In genomic region chr1:51902456-51902855, GRCh38 we compare ENCODE assay signal across 28 cellular contexts.
"Had no signal": no experiment of that assay in that cellular context is flagged by ENCODE, and none has a peak within 500 bp of the region (broad histone marks: within the 10 kb centered on the region; RNA-seq: fewer than 3 reads in every experiment).

No MANE protein-coding gene starts in this region.

- H3K36me3 ChIP-seq: stomach, suprapubic skin, thoracic aorta, thyroid gland, tibial artery, tibial nerve, transverse colon, upper lobe of left lung, upper lobe of right lung, uterus had no signal

- H3K27ac Mint-ChIP-seq: stimulated activated effector memory CD8-positive, alpha-beta T cell treated with anti-CD3 and anti-CD28 coated beads, Interleukin-12 subunit alpha, Interleukin-12 subunit beta, amount 100 ng/mL, for 72 hours; stimulated activated memory B cell treated with anti-CD40 and anti-IgM and Interleukin-4, amounts not matched to agents 10 μg/mL and 1 μg/mL and 100 μg/mL, for 72 hours; stimulated activated naive B cell treated with anti-CD40 and anti-IgM and Interleukin-4, amounts not matched to agents 10 μg/mL and 1 μg/mL and 100 μg/mL, for 72 hours; stimulated activated naive CD8-positive, alpha-beta T cell treated with anti-CD3 and anti-CD28 coated beads, Interleukin-15, amount 100 ng/mL, for 72 hours; stimulated activated naive CD8-positive, alpha-beta T cell treated with anti-CD3 and anti-CD28 coated beads, Interleukin-15, Interleukin-2, amounts not matched to agents 100 ng/mL and 50 ng/mL, for 24 hours; type B pancreatic cell had no signal

- DNase-seq: stimulated activated CD4-positive, alpha-beta T cell treated with anti-CD3 and anti-CD28 coated beads, Interleukin-2, amount 100 ng/mL, for 24 hours; stimulated activated CD4-positive, alpha-beta T cell treated with anti-CD3 and anti-CD28 coated beads, Interleukin-2, amount 100 ng/mL, for 48 hours; stimulated activated CD4-positive, alpha-beta T cell treated with anti-CD3 and anti-CD28 coated beads, Interleukin-4, amount 100 ng/mL, for 1 hour; stimulated activated CD4-positive, alpha-beta T cell treated with anti-CD3 and anti-CD28 coated beads, Interleukin-4, amount 100 ng/mL, for 24 hours; stimulated activated CD4-positive, alpha-beta T cell treated with anti-CD3 and anti-CD28 coated beads, Interleukin-4, amount 100 ng/mL, for 4 hours; stimulated activated CD8-positive, alpha-beta memory T cell treated with anti-CD3 and anti-CD28 coated beads, Interleukin-4, amount 100 ng/mL, for 48 hours; stimulated activated naive B cell treated with anti-CD40 and anti-IgM and Interleukin-4, amounts not matched to agents 10 μg/mL and 1 μg/mL and 100 μg/mL, for 72 hours; stimulated activated naive CD4-positive, alpha-beta T cell; stimulated activated naive CD4-positive, alpha-beta T cell treated with Interleukin-2 at 50 U/mL for 16 hours; stimulated activated naive CD8-positive, alpha-beta T cell treated with anti-CD3 and anti-CD28 coated beads, Interleukin-15, amount 100 ng/mL, for 72 hours; stimulated activated naive CD8-positive, alpha-beta T cell treated with anti-CD3 and anti-CD28 coated beads, Interleukin-15, Interleukin-2, amounts not matched to agents 100 U/mL and 50 U/mL, for 24 hours; stomach; substantia nigra; testis; thyroid gland; tibial artery; transverse colon; upper lobe of left lung; upper lobe of right lung; uterus had no signal

- H3K9me3 Mint-ChIP-seq: stimulated activated naive CD8-positive, alpha-beta T cell treated with anti-CD3 and anti-CD28 coated beads, Interleukin-15, Interleukin-2, amounts not matched to agents 100 ng/mL and 50 ng/mL, for 24 hours; type B pancreatic cell had no signal

- H3K36me3 Mint-ChIP-seq: stimulated activated effector memory CD8-positive, alpha-beta T cell treated with anti-CD3 and anti-CD28 coated beads, Interleukin-12 subunit alpha, Interleukin-12 subunit beta, amount 100 ng/mL, for 72 hours; stimulated activated memory B cell treated with anti-CD40 and anti-IgM and Interleukin-4, amounts not matched to agents 10 μg/mL and 1 μg/mL and 100 μg/mL, for 72 hours; type B pancreatic cell had no signal

- H3K4me1 ChIP-seq: stomach, suprapubic skin, testis, thyroid gland, tibial nerve, transverse colon, upper lobe of left lung, upper lobe of right lung, uterus had no signal

- H3K9me3 ChIP-seq: stomach, suprapubic skin, testis, thoracic aorta, thyroid gland, tibial artery, tibial nerve, transverse colon, upper lobe of left lung, upper lobe of right lung, uterus had no signal

- ATAC-seq: stimulated activated effector memory CD8-positive, alpha-beta T cell treated with anti-CD3 and anti-CD28 coated beads, Interleukin-12 subunit alpha, Interleukin-12 subunit beta, amount 100 ng/mL, for 72 hours; stimulated activated memory B cell treated with anti-CD40 and anti-IgM and Interleukin-4, amounts not matched to agents 10 μg/mL and 1 μg/mL and 100 μg/mL, for 72 hours; stimulated activated naive B cell treated with anti-CD40 and anti-IgM and Interleukin-4, amounts not matched to agents 10 μg/mL and 1 μg/mL and 100 μg/mL, for 72 hours; stimulated activated naive CD8-positive, alpha-beta T cell treated with anti-CD3 and anti-CD28 coated beads, Interleukin-15, amount 100 ng/mL, for 72 hours; stimulated activated naive CD8-positive, alpha-beta T cell treated with anti-CD3 and anti-CD28 coated beads, Interleukin-15, Interleukin-2, amounts not matched to agents 100 U/mL and 50 U/mL, for 24 hours; upper lobe of right lung had no signal

- H3K4me3 Mint-ChIP-seq: stimulated activated effector memory CD8-positive, alpha-beta T cell treated with anti-CD3 and anti-CD28 coated beads, Interleukin-12 subunit alpha, Interleukin-12 subunit beta, amount 100 ng/mL, for 72 hours; stimulated activated memory B cell treated with anti-CD40 and anti-IgM and Interleukin-4, amounts not matched to agents 10 μg/mL and 1 μg/mL and 100 μg/mL, for 72 hours; stimulated activated naive B cell treated with anti-CD40 and anti-IgM and Interleukin-4, amounts not matched to agents 10 μg/mL and 1 μg/mL and 100 μg/mL, for 72 hours; stimulated activated naive CD8-positive, alpha-beta T cell treated with anti-CD3 and anti-CD28 coated beads, Interleukin-15, amount 100 ng/mL, for 72 hours; stimulated activated naive CD8-positive, alpha-beta T cell treated with anti-CD3 and anti-CD28 coated beads, Interleukin-15, Interleukin-2, amounts not matched to agents 100 ng/mL and 50 ng/mL, for 24 hours; type B pancreatic cell had no signal

- H3K4me3 ChIP-seq: stomach, suprapubic skin, testis, thoracic aorta, thyroid gland, tibial artery, tibial nerve, transverse colon, upper lobe of left lung, upper lobe of right lung, uterus had no signal

- H3K27me3 ChIP-seq: testis, thyroid gland, uterus had no signal

- H3K27ac ChIP-seq: stomach, suprapubic skin, testis, thoracic aorta, thyroid gland, tibial artery, tibial nerve, transverse colon, upper lobe of left lung, upper lobe of right lung, uterus had no signal

- FAIRE-seq: urothelium cell line had no signal
